ENCODE assay signal across 19 cellular contexts in the genomic region with DNA sequence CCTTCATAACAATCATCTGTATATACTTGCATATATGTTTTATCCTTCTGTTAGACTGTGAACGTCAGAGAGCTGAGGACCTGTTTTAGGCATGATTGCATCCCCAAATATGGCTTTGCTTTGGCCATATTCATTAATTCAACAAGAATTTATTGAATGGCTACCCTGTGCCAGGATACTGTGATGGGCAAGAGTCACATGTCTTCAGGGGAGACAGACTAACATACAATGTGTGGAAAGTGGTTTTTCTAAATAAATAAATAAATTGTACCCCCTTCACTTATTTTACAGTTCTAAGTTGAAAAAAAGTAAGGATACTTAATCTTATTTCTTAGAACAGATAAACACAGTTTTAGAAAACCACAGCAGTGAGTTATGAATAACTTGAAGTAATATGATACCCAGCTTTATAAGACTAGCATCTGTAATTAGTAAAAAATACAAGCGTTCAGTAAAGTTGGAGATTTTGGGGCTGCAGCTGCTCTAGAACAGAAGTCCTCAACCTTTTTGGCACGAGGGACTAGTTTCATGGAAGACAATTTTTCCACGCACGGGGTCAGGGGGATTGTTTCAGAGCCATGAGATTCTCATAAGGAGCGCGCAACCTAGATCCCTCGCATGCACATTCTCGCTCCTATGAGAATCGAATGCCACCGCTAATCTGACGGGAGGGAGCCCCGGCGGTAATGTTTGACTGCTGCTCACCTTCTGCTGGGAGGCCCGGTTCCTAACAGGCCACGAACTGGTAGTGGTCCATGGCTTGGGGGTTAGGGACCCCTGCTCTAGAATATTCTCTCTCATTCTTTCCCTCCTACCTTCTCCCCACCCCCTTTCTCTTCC.
DNase-seq lines count a peak whose midpoint lies in the region; FAIRE-seq and TF ChIP-seq lines count a peak whose summit lies in the region.
"Had no signal": no experiment of that assay in that cellular context is flagged by ENCODE, and none has a peak within 500 bp of the region (broad histone marks: within the 10 kb centered on the region; RNA-seq: fewer than 3 reads in every experiment).

No MANE protein-coding gene starts in this region.

- no peak for FAIRE-seq in astrocyte (lab: Jason Lieb, UNC)
- FAIRE-seq: H54, HTR-8/SVneo had no signal

- H3K27ac Mint-ChIP-seq in astrocyte (ENCODE audit: unreplicated experiment), result peak overlapping the region; percentile 31
- peak overlapping the region; percentile 34 for H3K27ac Mint-ChIP-seq in nephron progenitor cell
- H3K27ac Mint-ChIP-seq in neural progenitor cell, result no peak overlapping the region
- H3K27ac Mint-ChIP-seq: CD14-positive monocyte; CD4-positive, alpha-beta memory T cell; GM23338; HFFc6 had no signal

- no peak overlapping the region for H3K4me2 ChIP-seq in astrocyte (ENCODE audit: low read length)
- no peak overlapping the region for H3K4me2 ChIP-seq in neural progenitor cell
- H3K4me2 ChIP-seq: BLaER1, GM23338 had no signal

- peaks cover 1% of the 10 kb centered on the region for H3K36me3 Mint-ChIP-seq in astrocyte (ENCODE audit: low read depth, unreplicated experiment)
- H3K36me3 Mint-ChIP-seq in nephron progenitor cell (ENCODE audit: low read depth), result peaks cover 4% of the 10 kb centered on the region
- no peaks in the 10 kb centered on the region for H3K36me3 Mint-ChIP-seq in neural progenitor cell
- H3K36me3 Mint-ChIP-seq: CD14-positive monocyte had no signal

- H3K4me3 Mint-ChIP-seq in astrocyte (ENCODE audit: unreplicated experiment) (no peak overlapping the region), nephron progenitor cell (no peak overlapping the region), neural progenitor cell (no peak overlapping the region)
- H3K4me3 Mint-ChIP-seq: CD14-positive monocyte; CD4-positive, alpha-beta memory T cell; GM23338; HFFc6 had no signal

- no peak overlapping the region for H3K4me3 ChIP-seq in astrocyte (ENCODE audit: insufficient read depth, low read depth, low read length)
- H3K4me3 ChIP-seq in neural progenitor cell, result no peak overlapping the region
- H3K4me3 ChIP-seq: BLaER1, GM23338 had no signal

- H4K20me1 ChIP-seq in astrocyte (ENCODE audit: insufficient read depth, low read length) (no peaks in the 10 kb centered on the region), neural progenitor cell (ENCODE audit: low read depth) (no peaks in the 10 kb centered on the region)
- H4K20me1 ChIP-seq: BLaER1 had no signal

- H3K9me3 ChIP-seq in astrocyte (ENCODE audit: insufficient read depth, low read depth, low read length) (no peaks in the 10 kb centered on the region), neural progenitor cell (ENCODE audit: low read depth) (no peaks in the 10 kb centered on the region)
- H3K9me3 ChIP-seq: BLaER1 had no signal

- H3K27ac ChIP-seq in astrocyte (ENCODE audit: low read depth, low read length) (no peak overlapping the region), neural progenitor cell (no peak overlapping the region)
- H3K27ac ChIP-seq: BLaER1 had no signal

- H2AFZ ChIP-seq in astrocyte (ENCODE audit: low read depth, low read length), result no peak overlapping the region
- H2AFZ ChIP-seq in neural progenitor cell (replicated peaks), result no peak overlapping the region
- H2AFZ ChIP-seq: GM23338 had no signal

- TF ChIP-seq CTCF in astrocyte (IDR thresholded peaks at IDR 0.05; ENCODE audit: insufficient read depth, low read depth, low read length) (no peak), nephron progenitor cell (IDR thresholded peaks at IDR 0.05) (no peak), neural progenitor cell (IDR thresholded peaks at IDR 0.05) (no peak)

- H3K9me3 Mint-ChIP-seq in astrocyte (ENCODE audit: unreplicated experiment) (no peaks in the 10 kb centered on the region), nephron progenitor cell (peaks cover 4% of the 10 kb centered on the region), neural progenitor cell (no peaks in the 10 kb centered on the region)
- H3K9me3 Mint-ChIP-seq: GM23338, HFFc6 had no signal

- CTCF ChIA-PET in HEK293T (lab: Yijun Ruan, JAX), result no interaction called here

- H3K79me2 ChIP-seq in astrocyte (ENCODE audit: insufficient read depth, low read length) (no peaks in the 10 kb centered on the region), neural progenitor cell (ENCODE audit: low read depth) (no peaks in the 10 kb centered on the region)

- H3K9ac ChIP-seq in astrocyte (ENCODE audit: low read length) (no peak overlapping the region), neural progenitor cell (no peak overlapping the region)
- H3K9ac ChIP-seq: BLaER1 had no signal

- H3F3A ChIP-seq in neural progenitor cell (ENCODE audit: low read depth), result no peaks in the 10 kb centered on the region

- peak; percentile 65 for DNase-seq in LHCN-M2 (ENCODE audit: low read depth)
- no peak for DNase-seq in astrocyte (ENCODE audit: low read depth)
- DNase-seq in nephron progenitor cell, result no peak
- DNase-seq in NCI-H2171 (lab: John Stamatoyannopoulos, UW), result no peak
- no peak for DNase-seq in neural progenitor cell (ENCODE audit: low spot score)
- DNase-seq in HEK293T (ENCODE audit: extremely low spot score), result no peak
- DNase-seq in KG1 (lab: John Stamatoyannopoulos, UW), result no peak
- DNase-seq: 8988T, Calu3, DMS79 treated with DMSO at 0.1 percent for 48 hours, GF-D8, HCEC 1CT, HFFc6 had no signal

- H3K4me1 ChIP-seq in astrocyte (ENCODE audit: insufficient read depth, low read length) (no peaks in the 10 kb centered on the region), neural progenitor cell (peaks cover 14% of the 10 kb centered on the region)
- H3K4me1 ChIP-seq: BLaER1 had no signal

- H3K36me3 ChIP-seq in astrocyte (ENCODE audit: insufficient read depth, low read length) (no peaks in the 10 kb centered on the region), neural progenitor cell (no peaks in the 10 kb centered on the region)
- H3K36me3 ChIP-seq: BLaER1 had no signal

- H3K27me3 ChIP-seq in astrocyte (ENCODE audit: insufficient read depth, low read length) (no peaks in the 10 kb centered on the region), neural progenitor cell (no peaks in the 10 kb centered on the region)
- H3K27me3 ChIP-seq: BLaER1 had no signal

- POLR2A ChIA-PET in HEK293T (lab: Yijun Ruan, JAX), result no interaction called here

- H3K27me3 Mint-ChIP-seq in astrocyte (ENCODE audit: low read depth, unreplicated experiment) (peaks cover 4% of the 10 kb centered on the region), nephron progenitor cell (ENCODE audit: low read depth, poor library complexity) (peaks cover 2% of the 10 kb centered on the region), neural progenitor cell (ENCODE audit: insufficient read depth, low read depth) (no peaks in the 10 kb centered on the region)
- H3K27me3 Mint-ChIP-seq: CD4-positive, alpha-beta memory T cell had no signal

- H3K4me1 Mint-ChIP-seq in astrocyte (ENCODE audit: low read depth, unreplicated experiment) (peaks cover 12% of the 10 kb centered on the region), nephron progenitor cell (peaks cover 35% of the 10 kb centered on the region), neural progenitor cell (peaks cover 13% of the 10 kb centered on the region)
- H3K4me1 Mint-ChIP-seq: CD14-positive monocyte had no signal

TF ChIP-seq in HEK293T, 16 proteins besides CTCF, POLR2A, EP300 and RAD21:
- no peak for TF ChIP-seq ARNT (IDR thresholded peaks at IDR 0.05)
- no peak for TF ChIP-seq FOXK2 (IDR thresholded peaks at IDR 0.05)
- TF ChIP-seq BHLHE40 (IDR thresholded peaks at IDR 0.05; ENCODE audit: borderline replicate concordance), result no peak
- no peak for TF ChIP-seq ZNF384 (IDR thresholded peaks at IDR 0.05)
- TF ChIP-seq, protein P1, sequence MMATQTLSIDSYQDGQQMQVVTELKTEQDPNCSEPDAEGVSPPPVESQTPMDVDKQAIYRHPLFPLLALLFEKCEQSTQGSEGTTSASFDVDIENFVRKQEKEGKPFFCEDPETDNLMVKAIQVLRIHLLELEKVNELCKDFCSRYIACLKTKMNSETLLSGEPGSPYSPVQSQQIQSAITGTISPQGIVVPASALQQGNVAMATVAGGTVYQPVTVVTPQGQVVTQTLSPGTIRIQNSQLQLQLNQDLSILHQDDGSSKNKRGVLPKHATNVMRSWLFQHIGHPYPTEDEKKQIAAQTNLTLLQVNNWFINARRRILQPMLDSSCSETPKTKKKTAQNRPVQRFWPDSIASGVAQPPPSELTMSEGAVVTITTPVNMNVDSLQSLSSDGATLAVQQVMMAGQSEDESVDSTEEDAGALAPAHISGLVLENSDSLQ (IDR thresholded peaks at IDR 0.05), result no peak
- TF ChIP-seq HDGF (IDR thresholded peaks at IDR 0.05; ENCODE audit: borderline replicate concordance), result no peak
- no peak for TF ChIP-seq SP1 (IDR thresholded peaks at IDR 0.05)
- TF ChIP-seq FOXA1 (IDR thresholded peaks at IDR 0.05), result no peak
- TF ChIP-seq FOXM1 (IDR thresholded peaks at IDR 0.05; ENCODE audit: borderline replicate concordance), result no peak
- TF ChIP-seq CTBP1 (IDR thresholded peaks at IDR 0.05; ENCODE audit: borderline replicate concordance), result no peak
- TF ChIP-seq NFRKB (IDR thresholded peaks at IDR 0.05), result no peak
- TF ChIP-seq SUZ12 (IDR thresholded peaks at IDR 0.05), result no peak
TF ChIP-seq in HEK293T: peak in this region for 0.
